In genomic region chr10:128040681-128041080, GRCh38 we compare ENCODE assay signal across 17 cellular contexts.
DNase-seq lines count a peak whose midpoint lies in the region; ATAC-seq and TF ChIP-seq lines count a peak whose summit lies in the region.
"Had no signal": no experiment of that assay in that cellular context is flagged by ENCODE, and none has a peak within 500 bp of the region (broad histone marks: within the 10 kb centered on the region; RNA-seq: fewer than 3 reads in every experiment).

No MANE protein-coding gene starts in this region.

- H3K4me3 ChIP-seq in RWPE2 (ENCODE audit: severe bottlenecking): no peak overlapping the region
- H3K4me3 ChIP-seq in neuronal stem cell (ENCODE audit: low read length in 2 of 2): peak overlapping the region in 1 of 2 donors; percentile 1
- no peak overlapping the region for H3K4me3 ChIP-seq in aorta (ENCODE audit: low read length in 2 of 2)
- no peak overlapping the region for H3K4me3 ChIP-seq in endodermal cell (ENCODE audit: low read length)
- H3K4me3 ChIP-seq: GM23248, HAP-1 had no signal

- H3K14ac ChIP-seq in neuronal stem cell (ENCODE audit: low read length): no peak overlapping the region

- H3K4me1 Mint-ChIP-seq in chondrocyte (ENCODE audit: low read depth) (peaks cover 21% of the 10 kb centered on the region), endodermal cell (no peaks in the 10 kb centered on the region)
- peaks cover under 1% of the 10 kb centered on the region for H3K4me1 Mint-ChIP-seq in activated T-helper 2 cell treated with anti-CD3 and anti-CD28 coated beads, Interferon-gamma antibody, Interleukin-2, Interleukin-4, amounts not matched to agents 10 μg/mL and 5 μg/mL and 100 μg/mL, durations not matched to agents 14 hours and 24 hours and 36 hours (ENCODE audit: low read depth)

- H3K79me1 ChIP-seq in neuronal stem cell (ENCODE audit: low read depth, low read length): no peaks in the 10 kb centered on the region

- no peak overlapping the region for H2BK120ac ChIP-seq in neuronal stem cell (ENCODE audit: low read depth, low read length)

- intact Hi-C loops in aorta (cut with DNase I) (no loop called here), left cardiac atrium (cut with DNase I) (no loop called here)
- intact Hi-C loops in activated T-helper 2 cell treated with anti-CD3 and anti-CD28 coated beads, Interferon-gamma antibody, Interleukin-2, Interleukin-4, amounts not matched to agents 10 μg/mL and 5 μg/mL and 100 μg/mL, durations not matched to agents 14 hours and 24 hours and 36 hours (cut with micrococcal nuclease): no loop called here

- H3K23ac ChIP-seq in neuronal stem cell (ENCODE audit: low read depth, low read length, poor library complexity): no peak overlapping the region

- H3K27ac Mint-ChIP-seq in chondrocyte (ENCODE audit: unreplicated experiment) (no peak overlapping the region), endodermal cell (no peak overlapping the region)
- no peak overlapping the region for H3K27ac Mint-ChIP-seq in activated T-helper 2 cell treated with anti-CD3 and anti-CD28 coated beads, Interferon-gamma antibody, Interleukin-2, Interleukin-4, amounts not matched to agents 10 μg/mL and 5 μg/mL and 100 μg/mL, durations not matched to agents 14 hours and 24 hours and 36 hours

- H2BK5ac ChIP-seq in neuronal stem cell (ENCODE audit: low read length): no peak overlapping the region

- no peak overlapping the region for H3K4ac ChIP-seq in neuronal stem cell (ENCODE audit: low read length)

- H3K36me3 Mint-ChIP-seq in chondrocyte (ENCODE audit: low read depth) (peaks cover 2% of the 10 kb centered on the region), endodermal cell (ENCODE audit: low read depth) (no peaks in the 10 kb centered on the region)
- no peaks in the 10 kb centered on the region for H3K36me3 Mint-ChIP-seq in activated T-helper 2 cell treated with anti-CD3 and anti-CD28 coated beads, Interferon-gamma antibody, Interleukin-2, Interleukin-4, amounts not matched to agents 10 μg/mL and 5 μg/mL and 100 μg/mL, durations not matched to agents 14 hours and 24 hours and 36 hours (ENCODE audit: low read depth)
- H3K36me3 Mint-ChIP-seq: CD4-positive, alpha-beta memory T cell had no signal

- H3K27me3 ChIP-seq in RWPE2 (ENCODE audit: insufficient read depth, poor library complexity, severe bottlenecking): no peaks in the 10 kb centered on the region
- H3K27me3 ChIP-seq in neuronal stem cell (ENCODE audit: control insufficient read depth in 3 of 3, insufficient read depth in 3 of 3, low read depth in 1 of 3, low read length in 3 of 3): peaks cover 0 to 6% (median 0%) of the 10 kb centered on the region in 3 experiments
- no peaks in the 10 kb centered on the region for H3K27me3 ChIP-seq in aorta (ENCODE audit: control insufficient read depth in 1 of 2, insufficient read depth in 2 of 2, low read length in 1 of 2)
- H3K27me3 ChIP-seq in endodermal cell (ENCODE audit: control insufficient read depth, insufficient read depth, low read length, poor library complexity, severe bottlenecking): peaks cover 52% of the 10 kb centered on the region
- H3K27me3 ChIP-seq: BE2C had no signal

- H3K18ac ChIP-seq in neuronal stem cell (ENCODE audit: low read length): peak overlapping the region; percentile 35

- no peak overlapping the region for H4K91ac ChIP-seq in neuronal stem cell (ENCODE audit: low read depth, low read length, poor library complexity)

- no peak overlapping the region for H3K4me2 ChIP-seq in neuronal stem cell (ENCODE audit: insufficient read depth, low read length, poor library complexity, severe bottlenecking)

- H2AFZ ChIP-seq in neuronal stem cell (ENCODE audit: low read length): no peak overlapping the region
- H2AFZ ChIP-seq: GM23248 had no signal

- H2BK15ac ChIP-seq in neuronal stem cell (ENCODE audit: low read length): peak overlapping the region; percentile 38

- no peak overlapping the region for H2AK5ac ChIP-seq in neuronal stem cell (ENCODE audit: low read depth, low read length)

- H3K27ac ChIP-seq in RWPE2 (ENCODE audit: poor library complexity, severe bottlenecking) (no peak overlapping the region), neuronal stem cell (replicated peaks; ENCODE audit: low read length) (no peak overlapping the region), aorta (ENCODE audit: low read depth in 1 of 2, low read length in 2 of 2) (no peak overlapping the region), endodermal cell (ENCODE audit: low read depth, low read length) (no peak overlapping the region)
- H3K27ac ChIP-seq: C4-2B, GM23248, HL-60 had no signal

- TF ChIP-seq CTCF in RWPE2 (IDR thresholded peaks at IDR 0.05; ENCODE audit: poor library complexity, severe bottlenecking): no peak
- TF ChIP-seq CTCF in chondrocyte (IDR thresholded peaks at IDR 0.05): no peak
- no peak for TF ChIP-seq CTCF in endodermal cell (conservative IDR thresholded peaks at IDR 0.05)

- H2BK12ac ChIP-seq in neuronal stem cell (ENCODE audit: low read length): no peak overlapping the region

- no peaks in the 10 kb centered on the region for H3K36me3 ChIP-seq in RWPE2 (ENCODE audit: low read depth)
- H3K36me3 ChIP-seq in neuronal stem cell (replicated peaks in 1 of 2; ENCODE audit: control insufficient read depth in 2 of 2, insufficient read depth in 2 of 2, low read length in 2 of 2): no peaks in the 10 kb centered on the region
- H3K36me3 ChIP-seq in aorta (ENCODE audit: control insufficient read depth in 1 of 2, insufficient read depth in 2 of 2, low read length in 1 of 2): no peaks in the 10 kb centered on the region
- no peaks in the 10 kb centered on the region for H3K36me3 ChIP-seq in endodermal cell (ENCODE audit: control insufficient read depth, insufficient read depth, low read length)
- H3K36me3 ChIP-seq: BE2C, HAP-1 had no signal

- no peak overlapping the region for H4K8ac ChIP-seq in neuronal stem cell (ENCODE audit: low read depth, low read length)

- H3K9me3 ChIP-seq in RWPE2 (ENCODE audit: severe bottlenecking): no peaks in the 10 kb centered on the region
- no peaks in the 10 kb centered on the region for H3K9me3 ChIP-seq in neuronal stem cell (replicated peaks in 1 of 2; ENCODE audit: control insufficient read depth in 2 of 2, insufficient read depth in 1 of 2, low read depth in 1 of 2, low read length in 2 of 2)
- no peaks in the 10 kb centered on the region for H3K9me3 ChIP-seq in aorta (ENCODE audit: control insufficient read depth, low read length)
- H3K9me3 ChIP-seq in endodermal cell (ENCODE audit: control insufficient read depth, low read length): no peaks in the 10 kb centered on the region
- H3K9me3 ChIP-seq: BE2C, HAP-1 had no signal

- H3K4me3 Mint-ChIP-seq in chondrocyte (ENCODE audit: unreplicated experiment) (no peak overlapping the region), endodermal cell (no peak overlapping the region)
- H3K4me3 Mint-ChIP-seq in activated T-helper 2 cell treated with anti-CD3 and anti-CD28 coated beads, Interferon-gamma antibody, Interleukin-2, Interleukin-4, amounts not matched to agents 10 μg/mL and 5 μg/mL and 100 μg/mL, durations not matched to agents 14 hours and 24 hours and 36 hours (ENCODE audit: low read depth): no peak overlapping the region
- H3K4me3 Mint-ChIP-seq: CD4-positive, alpha-beta memory T cell had no signal

- no CpG with 5 or more reads among the region's 8 CpGs for WGBS in neuronal stem cell (ENCODE audit: extremely low coverage in 2 of 2, insufficient read length in 2 of 2, insufficient replicate concordance in 1 of 2), 2 donors
- 93 to 97% methylated on average over 8 of the region's 8 CpGs for WGBS in aorta, 2 donors
- WGBS in endodermal cell (ENCODE audit: insufficient coverage in 1 of 2, insufficient read length in 1 of 2), 2 experiments: 86 to 94% methylated on average over 2 to 8 of the region's 8 CpGs

- H3K9ac ChIP-seq in neuronal stem cell (ENCODE audit: low read depth, low read length, poor library complexity): no peak overlapping the region
- no peak overlapping the region for H3K9ac ChIP-seq in endodermal cell (ENCODE audit: extremely low read depth, low read length, poor library complexity, severe bottlenecking)
- H3K9ac ChIP-seq: GM23248 had no signal

- H3K9me3 Mint-ChIP-seq in chondrocyte (ENCODE audit: low read depth) (no peaks in the 10 kb centered on the region), endodermal cell (no peaks in the 10 kb centered on the region)
- H3K9me3 Mint-ChIP-seq in activated T-helper 2 cell treated with anti-CD3 and anti-CD28 coated beads, Interferon-gamma antibody, Interleukin-2, Interleukin-4, amounts not matched to agents 10 μg/mL and 5 μg/mL and 100 μg/mL, durations not matched to agents 14 hours and 24 hours and 36 hours: no peaks in the 10 kb centered on the region
- H3K9me3 Mint-ChIP-seq: CD4-positive, alpha-beta memory T cell had no signal

- peak; percentile 47 for DNase-seq in RWPE2 (ENCODE audit: low spot score)
- peak; percentile 79 for DNase-seq in chondrocyte (ENCODE audit: low spot score)
- DNase-seq in neuronal stem cell (ENCODE audit: low spot score): no peak
- peak; percentile 32 to 37 for DNase-seq in aorta
- no peak for DNase-seq in endodermal cell
- DNase-seq in left cardiac atrium: no peak
- DNase-seq in activated T-helper 2 cell treated with anti-CD3 and anti-CD28 coated beads, Interferon-gamma antibody, Interleukin-2, Interleukin-4, amounts not matched to agents 10 μg/mL and 5 μg/mL and 100 μg/mL, durations not matched to agents 14 hours and 24 hours and 36 hours (ENCODE audit: low spot score): no peak
- DNase-seq: ACHN; BE2C; CD4-positive, alpha-beta memory T cell; DMS153; DMS79; GDM1; GM23248 had no signal

- ATAC-seq in RWPE2 (ENCODE audit: low read depth) (no peak), aorta (ENCODE audit: low FRiP score) (no peak), left cardiac atrium (no peak)

- no peaks in the 10 kb centered on the region for H3K27me3 Mint-ChIP-seq in chondrocyte (ENCODE audit: low read depth)
- H3K27me3 Mint-ChIP-seq in endodermal cell (ENCODE audit: insufficient read depth): peaks cover 55% of the 10 kb centered on the region
- no peaks in the 10 kb centered on the region for H3K27me3 Mint-ChIP-seq in activated T-helper 2 cell treated with anti-CD3 and anti-CD28 coated beads, Interferon-gamma antibody, Interleukin-2, Interleukin-4, amounts not matched to agents 10 μg/mL and 5 μg/mL and 100 μg/mL, durations not matched to agents 14 hours and 24 hours and 36 hours (ENCODE audit: low read depth)
- H3K27me3 Mint-ChIP-seq: CD4-positive, alpha-beta memory T cell had no signal

- peaks cover 6% of the 10 kb centered on the region for H3K4me1 ChIP-seq in RWPE2 (ENCODE audit: insufficient read depth, poor library complexity, severe bottlenecking)
- H3K4me1 ChIP-seq in neuronal stem cell (ENCODE audit: control insufficient read depth in 2 of 2, insufficient read depth in 1 of 2, low read depth in 1 of 2, low read length in 2 of 2): no peaks in the 10 kb centered on the region
- no peaks in the 10 kb centered on the region for H3K4me1 ChIP-seq in aorta (ENCODE audit: control insufficient read depth in 1 of 2, insufficient read depth in 2 of 2, low read length in 2 of 2)
- no peaks in the 10 kb centered on the region for H3K4me1 ChIP-seq in endodermal cell (ENCODE audit: control insufficient read depth, insufficient read depth, low read length)
- H3K4me1 ChIP-seq: BE2C, HAP-1 had no signal

Comparison
In these comparisons a context has a peak if more than half of its experiments do, and no peak if none do; other contexts are left out.
1. DNase-seq: peak in RWPE2 (single experiment), chondrocyte (single experiment) and aorta (2 of 2); none in neuronal stem cell (single experiment), endodermal cell (single experiment), left cardiac atrium (single experiment) and activated T-helper 2 cell treated with anti-CD3 and anti-CD28 coated beads, Interferon-gamma antibody, Interleukin-2, Interleukin-4, amounts not matched to agents 10 μg/mL and 5 μg/mL and 100 μg/mL, durations not matched to agents 14 hours and 24 hours and 36 hours (single experiment).